ENCODE assay signal across 13 cellular contexts in genomic region chr3:11201246-11202024, GRCh38. TPM values are rescaled to one million over a fixed set of nuclear protein-coding genes. Genes with fewer than 3 reads are reported as not detected.
DNase-seq lines count a peak whose midpoint lies in the region; ATAC-seq and TF ChIP-seq lines count a peak whose summit lies in the region.
"Had no signal": no experiment of that assay in that cellular context is flagged by ENCODE, and none has a peak within 500 bp of the region (broad histone marks: within the 10 kb centered on the region; RNA-seq: fewer than 3 reads in every experiment).

No MANE protein-coding gene starts in this region.

- DNase-seq in ELR (ENCODE audit: low read depth) = peak; percentile 63
- peak; percentile 80 for DNase-seq in RWPE2 (ENCODE audit: low spot score)
- no peak for DNase-seq in esophagus muscularis mucosa (ENCODE audit: extremely low spot score)
- DNase-seq in osteocyte (ENCODE audit: extremely low spot score, unreplicated experiment) = no peak
- no peak for DNase-seq in NCI-H128 (lab: John Stamatoyannopoulos, UW; ENCODE audit: unreplicated experiment)
- no peak for DNase-seq in RKO (ENCODE audit: low spot score)
- DNase-seq in thyroid gland = no peak
- DNase-seq: effector CD4-positive, alpha-beta T cell; retina had no signal

- peaks cover 38% of the 10 kb centered on the region for H3K4me1 ChIP-seq in RWPE2 (ENCODE audit: insufficient read depth, poor library complexity, severe bottlenecking)
- peaks cover 7 to 44% (median 20%) of the 10 kb centered on the region in 4 donors for H3K4me1 ChIP-seq in esophagus muscularis mucosa
- H3K4me1 ChIP-seq in thyroid gland = peaks cover 4 to 28% of the 10 kb centered on the region in 2 donors

- H3K36me3 Mint-ChIP-seq in osteocyte (ENCODE audit: unreplicated experiment) = peaks cover 2% of the 10 kb centered on the region

- no peak for TF ChIP-seq CTCF in RWPE2 (IDR thresholded peaks at IDR 0.05; ENCODE audit: poor library complexity, severe bottlenecking)
- no peak for TF ChIP-seq CTCF in esophagus muscularis mucosa (IDR thresholded peaks at IDR 0.05)
- no peak for TF ChIP-seq CTCF in osteocyte (IDR thresholded peaks at IDR 0.05)
- TF ChIP-seq CTCF in thyroid gland (IDR thresholded peaks at IDR 0.05) = no peak

- TF ChIP-seq POLR2A in esophagus muscularis mucosa (IDR thresholded peaks at IDR 0.05; ENCODE audit: low read depth) (no peak), thyroid gland (IDR thresholded peaks at IDR 0.05) (no peak)

- peaks cover 85% of the 10 kb centered on the region for H3K4me1 Mint-ChIP-seq in osteocyte (ENCODE audit: unreplicated experiment)

- intact Hi-C loops in esophagus muscularis mucosa (cut with DNase I) (no loop called here), thyroid gland (cut with DNase I) (no loop called here)

- H3K4me3 Mint-ChIP-seq in osteocyte (ENCODE audit: unreplicated experiment) = peak overlapping the region; percentile 44
- H3K4me3 Mint-ChIP-seq: activated T-helper 1 cell treated with anti-CD3 and anti-CD28 coated beads, Interleukin-12 subunit alpha, Interleukin-12 subunit beta, Interleukin-2, Interleukin-4 antibody, amounts not matched to agents 30 ng/mL and 10 ng/mL and 1 ng/mL, durations not matched to agents 14 hours and 24 hours and 36 hours had no signal

- no peaks in the 10 kb centered on the region for H3K27me3 ChIP-seq in RWPE2 (ENCODE audit: insufficient read depth, poor library complexity, severe bottlenecking)
- H3K27me3 ChIP-seq in esophagus muscularis mucosa = peaks cover 0 to 7% (median 0%) of the 10 kb centered on the region in 4 donors
- no peaks in the 10 kb centered on the region for H3K27me3 ChIP-seq in thyroid gland
- H3K27me3 ChIP-seq: BLaER1 treated with 17β-estradiol and CSF1 and Interleukin-3, amounts not matched to agents 10 nM and 100 nM had no signal

- WGBS in esophagus muscularis mucosa = 75% methylated on average over 6 of the region's 7 CpGs
- 66 to 68% methylated on average over 7 of the region's 7 CpGs for WGBS in thyroid gland, 2 donors

- H3K9me3 Mint-ChIP-seq in osteocyte (ENCODE audit: unreplicated experiment) = no peaks in the 10 kb centered on the region
- H3K9me3 Mint-ChIP-seq: activated T-helper 1 cell treated with anti-CD3 and anti-CD28 coated beads, Interleukin-12 subunit alpha, Interleukin-12 subunit beta, Interleukin-2, Interleukin-4 antibody, amounts not matched to agents 30 ng/mL and 10 ng/mL and 1 ng/mL, durations not matched to agents 14 hours and 24 hours and 36 hours had no signal

- peak overlapping the region; percentile 96 for H3K27ac Mint-ChIP-seq in osteocyte (ENCODE audit: unreplicated experiment)
- H3K27ac Mint-ChIP-seq: activated T-helper 1 cell treated with anti-CD3 and anti-CD28 coated beads, Interleukin-12 subunit alpha, Interleukin-12 subunit beta, Interleukin-2, Interleukin-4 antibody, amounts not matched to agents 30 ng/mL and 10 ng/mL and 1 ng/mL, durations not matched to agents 14 hours and 24 hours and 36 hours had no signal

- no peak for TF ChIP-seq EP300 in esophagus muscularis mucosa (IDR thresholded peaks at IDR 0.05)

- no peaks in the 10 kb centered on the region for H3K27me3 Mint-ChIP-seq in osteocyte (ENCODE audit: unreplicated experiment)

- peak; percentile 61 for ATAC-seq in RWPE2 (ENCODE audit: low read depth)
- ATAC-seq in HG02759 (IDR thresholded peaks at IDR 0.05; ENCODE audit: unreplicated experiment) = no peak

- peaks cover 2% of the 10 kb centered on the region; the same call in 1 of the 2 replicates for H3K36me3 ChIP-seq in RWPE2 (ENCODE audit: low read depth)
- H3K36me3 ChIP-seq in esophagus muscularis mucosa = no peaks in the 10 kb centered on the region
- H3K36me3 ChIP-seq in thyroid gland = no peaks in the 10 kb centered on the region

- no peak overlapping the region for H3K4me3 ChIP-seq in RWPE2 (ENCODE audit: severe bottlenecking)
- no peak overlapping the region for H3K4me3 ChIP-seq in esophagus muscularis mucosa
- H3K4me3 ChIP-seq in thyroid gland (replicated peaks in 1 of 3) = no peak overlapping the region
- H3K4me3 ChIP-seq: BLaER1 treated with 17β-estradiol and CSF1 and Interleukin-3, amounts not matched to agents 10 nM and 100 nM had no signal

- H3K9me3 ChIP-seq in RWPE2 (ENCODE audit: severe bottlenecking) = no peaks in the 10 kb centered on the region
- H3K9me3 ChIP-seq in esophagus muscularis mucosa = no peaks in the 10 kb centered on the region
- H3K9me3 ChIP-seq in thyroid gland = no peaks in the 10 kb centered on the region
- H3K9me3 ChIP-seq: BLaER1 treated with 17β-estradiol and CSF1 and Interleukin-3, amounts not matched to agents 10 nM and 100 nM had no signal

- H3K27ac ChIP-seq in RWPE2 (ENCODE audit: poor library complexity, severe bottlenecking) (peak overlapping the region; percentile 97), esophagus muscularis mucosa (replicated peaks in 1 of 4) (peak overlapping the region in 3 of 4 donors; percentile 12 to 43 (median 43)), thyroid gland (peak overlapping the region in 1 of 3 donors; percentile 4)
- H3K27ac ChIP-seq: BLaER1 treated with 17β-estradiol and CSF1 and Interleukin-3, amounts not matched to agents 10 nM and 100 nM; KMS-11 had no signal

RNA-seq across cellular contexts. Expression of gene HRH1, which starts 47.1 kb away (rescaled TPM):
- total RNA-seq in esophagus muscularis mucosa (10 to 100 TPM in 1 of 4 donors, 1 to 10 TPM in 3; 3.7 to 15.9 (median 5.9) TPM), osteocyte (28.6 and 30.3 TPM in 2 replicates), thyroid gland (1 to 10 TPM in 3 of 4 donors, not detected in 1; 1.9 to 2.6 (median 2.4) TPM)

Comparison
In these comparisons a context has a peak if more than half of its experiments do, and no peak if none do; other contexts are left out.
1. DNase-seq: peak in ELR (single experiment) and RWPE2 (single experiment); none in esophagus muscularis mucosa (single experiment), osteocyte (single experiment), NCI-H128 (single experiment), RKO (single experiment) and thyroid gland (0 of 2).